1 cellular context compared by ENCODE assay signal in the genomic region with DNA sequence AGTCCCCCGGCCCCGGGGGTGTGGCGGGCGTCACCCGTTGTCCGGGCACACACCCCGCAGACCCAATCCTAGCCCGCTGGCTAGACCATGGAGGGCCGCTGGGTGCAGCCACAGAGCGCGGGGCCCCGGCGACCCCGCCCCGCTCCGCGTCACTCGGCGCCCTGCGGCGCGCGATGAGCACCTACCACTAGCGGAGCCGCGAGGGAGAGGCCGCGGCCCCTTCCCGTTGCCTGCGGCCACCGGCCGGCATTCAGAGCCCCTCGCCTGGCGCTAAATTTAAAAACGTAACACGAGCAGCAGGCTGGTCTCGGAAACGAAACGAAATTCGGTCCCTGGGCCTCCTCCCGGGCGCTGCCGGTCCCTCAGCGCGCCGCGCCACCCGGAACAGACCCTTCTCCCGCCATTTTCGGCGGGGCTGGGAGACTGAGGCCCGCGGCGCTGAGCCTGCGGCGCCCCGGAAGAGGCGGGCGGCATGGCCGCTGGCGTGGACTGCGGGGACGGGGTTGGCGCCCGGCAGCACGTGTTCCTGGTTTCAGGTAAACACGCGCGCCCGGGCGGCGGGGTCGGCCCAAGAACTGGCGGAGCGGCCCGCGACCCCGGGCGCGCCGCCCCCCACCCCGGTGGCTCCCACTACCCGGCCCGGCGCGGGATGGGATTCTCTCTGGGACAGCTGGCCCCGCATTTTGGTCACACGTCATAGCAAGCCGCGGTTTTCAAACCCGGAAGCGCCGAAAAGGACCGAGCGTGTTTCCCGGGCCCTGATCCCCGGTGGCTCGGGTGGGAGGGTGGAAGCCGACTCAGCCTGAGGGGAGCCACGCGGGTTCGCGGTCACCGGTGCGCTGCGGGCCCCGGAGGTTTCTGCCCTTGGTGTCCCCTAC.
TF ChIP-seq lines count a peak whose summit lies in the region.

A gene with protein sequence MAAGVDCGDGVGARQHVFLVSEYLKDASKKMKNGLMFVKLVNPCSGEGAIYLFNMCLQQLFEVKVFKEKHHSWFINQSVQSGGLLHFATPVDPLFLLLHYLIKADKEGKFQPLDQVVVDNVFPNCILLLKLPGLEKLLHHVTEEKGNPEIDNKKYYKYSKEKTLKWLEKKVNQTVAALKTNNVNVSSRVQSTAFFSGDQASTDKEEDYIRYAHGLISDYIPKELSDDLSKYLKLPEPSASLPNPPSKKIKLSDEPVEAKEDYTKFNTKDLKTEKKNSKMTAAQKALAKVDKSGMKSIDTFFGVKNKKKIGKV (plus strand): TSS at position 187 of the 878 bp plus-strand sequence. CDS start 286 bp downstream, at position 473.

TF ChIP-seq in HepG2, 621 proteins besides CTCF, POLR2A, EP300 and RAD21 (continued from another document and continues in another):
- no peak; the same call in 1 of the 2 replicates for TF ChIP-seq NFAT5 (CRISPR knock-in tag; IDR thresholded peaks at IDR 0.05)
- no peak for TF ChIP-seq POLR2AphosphoS2 (IDR thresholded peaks at IDR 0.05; ENCODE audit: low read depth, low read length)
- no peak for TF ChIP-seq BRCA1 (CRISPR knock-in tag; IDR thresholded peaks at IDR 0.05)
- TF ChIP-seq ZBTB37 (CRISPR knock-in tag; IDR thresholded peaks at IDR 0.05), result no peak
- TF ChIP-seq TP53 (CRISPR knock-in tag; conservative IDR thresholded peaks at IDR 0.05), result no peak
- TF ChIP-seq, protein P1, sequence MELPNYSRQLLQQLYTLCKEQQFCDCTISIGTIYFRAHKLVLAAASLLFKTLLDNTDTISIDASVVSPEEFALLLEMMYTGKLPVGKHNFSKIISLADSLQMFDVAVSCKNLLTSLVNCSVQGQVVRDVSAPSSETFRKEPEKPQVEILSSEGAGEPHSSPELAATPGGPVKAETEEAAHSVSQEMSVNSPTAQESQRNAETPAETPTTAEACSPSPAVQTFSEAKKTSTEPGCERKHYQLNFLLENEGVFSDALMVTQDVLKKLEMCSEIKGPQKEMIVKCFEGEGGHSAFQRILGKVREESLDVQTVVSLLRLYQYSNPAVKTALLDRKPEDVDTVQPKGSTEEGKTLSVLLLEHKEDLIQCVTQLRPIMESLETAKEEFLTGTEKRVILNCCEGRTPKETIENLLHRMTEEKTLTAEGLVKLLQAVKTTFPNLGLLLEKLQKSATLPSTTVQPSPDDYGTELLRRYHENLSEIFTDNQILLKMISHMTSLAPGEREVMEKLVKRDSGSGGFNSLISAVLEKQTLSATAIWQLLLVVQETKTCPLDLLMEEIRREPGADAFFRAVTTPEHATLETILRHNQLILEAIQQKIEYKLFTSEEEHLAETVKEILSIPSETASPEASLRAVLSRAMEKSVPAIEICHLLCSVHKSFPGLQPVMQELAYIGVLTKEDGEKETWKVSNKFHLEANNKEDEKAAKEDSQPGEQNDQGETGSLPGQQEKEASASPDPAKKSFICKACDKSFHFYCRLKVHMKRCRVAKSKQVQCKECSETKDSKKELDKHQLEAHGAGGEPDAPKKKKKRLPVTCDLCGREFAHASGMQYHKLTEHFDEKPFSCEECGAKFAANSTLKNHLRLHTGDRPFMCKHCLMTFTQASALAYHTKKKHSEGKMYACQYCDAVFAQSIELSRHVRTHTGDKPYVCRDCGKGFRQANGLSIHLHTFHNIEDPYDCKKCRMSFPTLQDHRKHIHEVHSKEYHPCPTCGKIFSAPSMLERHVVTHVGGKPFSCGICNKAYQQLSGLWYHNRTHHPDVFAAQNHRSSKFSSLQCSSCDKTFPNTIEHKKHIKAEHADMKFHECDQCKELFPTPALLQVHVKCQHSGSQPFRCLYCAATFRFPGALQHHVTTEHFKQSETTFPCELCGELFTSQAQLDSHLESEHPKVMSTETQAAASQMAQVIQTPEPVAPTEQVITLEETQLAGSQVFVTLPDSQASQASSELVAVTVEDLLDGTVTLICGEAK (IDR thresholded peaks at IDR 0.05), result no peak
- TF ChIP-seq, protein P1 (CRISPR knock-in tag; IDR thresholded peaks at IDR 0.05), result peak; percentile 43; the same call in 1 of the 2 replicates
- TF ChIP-seq IKZF5 (CRISPR knock-in tag; IDR thresholded peaks at IDR 0.05), result peak; percentile 50
- TF ChIP-seq ZNF839 (CRISPR knock-in tag; IDR thresholded peaks at IDR 0.05; ENCODE audit: borderline replicate concordance), result no peak
- no peak for TF ChIP-seq SP2 (CRISPR knock-in tag; IDR thresholded peaks at IDR 0.05)
- no peak for TF ChIP-seq ZNF569 (CRISPR knock-in tag; IDR thresholded peaks at IDR 0.05; ENCODE audit: borderline replicate concordance)
- TF ChIP-seq, protein P2, sequence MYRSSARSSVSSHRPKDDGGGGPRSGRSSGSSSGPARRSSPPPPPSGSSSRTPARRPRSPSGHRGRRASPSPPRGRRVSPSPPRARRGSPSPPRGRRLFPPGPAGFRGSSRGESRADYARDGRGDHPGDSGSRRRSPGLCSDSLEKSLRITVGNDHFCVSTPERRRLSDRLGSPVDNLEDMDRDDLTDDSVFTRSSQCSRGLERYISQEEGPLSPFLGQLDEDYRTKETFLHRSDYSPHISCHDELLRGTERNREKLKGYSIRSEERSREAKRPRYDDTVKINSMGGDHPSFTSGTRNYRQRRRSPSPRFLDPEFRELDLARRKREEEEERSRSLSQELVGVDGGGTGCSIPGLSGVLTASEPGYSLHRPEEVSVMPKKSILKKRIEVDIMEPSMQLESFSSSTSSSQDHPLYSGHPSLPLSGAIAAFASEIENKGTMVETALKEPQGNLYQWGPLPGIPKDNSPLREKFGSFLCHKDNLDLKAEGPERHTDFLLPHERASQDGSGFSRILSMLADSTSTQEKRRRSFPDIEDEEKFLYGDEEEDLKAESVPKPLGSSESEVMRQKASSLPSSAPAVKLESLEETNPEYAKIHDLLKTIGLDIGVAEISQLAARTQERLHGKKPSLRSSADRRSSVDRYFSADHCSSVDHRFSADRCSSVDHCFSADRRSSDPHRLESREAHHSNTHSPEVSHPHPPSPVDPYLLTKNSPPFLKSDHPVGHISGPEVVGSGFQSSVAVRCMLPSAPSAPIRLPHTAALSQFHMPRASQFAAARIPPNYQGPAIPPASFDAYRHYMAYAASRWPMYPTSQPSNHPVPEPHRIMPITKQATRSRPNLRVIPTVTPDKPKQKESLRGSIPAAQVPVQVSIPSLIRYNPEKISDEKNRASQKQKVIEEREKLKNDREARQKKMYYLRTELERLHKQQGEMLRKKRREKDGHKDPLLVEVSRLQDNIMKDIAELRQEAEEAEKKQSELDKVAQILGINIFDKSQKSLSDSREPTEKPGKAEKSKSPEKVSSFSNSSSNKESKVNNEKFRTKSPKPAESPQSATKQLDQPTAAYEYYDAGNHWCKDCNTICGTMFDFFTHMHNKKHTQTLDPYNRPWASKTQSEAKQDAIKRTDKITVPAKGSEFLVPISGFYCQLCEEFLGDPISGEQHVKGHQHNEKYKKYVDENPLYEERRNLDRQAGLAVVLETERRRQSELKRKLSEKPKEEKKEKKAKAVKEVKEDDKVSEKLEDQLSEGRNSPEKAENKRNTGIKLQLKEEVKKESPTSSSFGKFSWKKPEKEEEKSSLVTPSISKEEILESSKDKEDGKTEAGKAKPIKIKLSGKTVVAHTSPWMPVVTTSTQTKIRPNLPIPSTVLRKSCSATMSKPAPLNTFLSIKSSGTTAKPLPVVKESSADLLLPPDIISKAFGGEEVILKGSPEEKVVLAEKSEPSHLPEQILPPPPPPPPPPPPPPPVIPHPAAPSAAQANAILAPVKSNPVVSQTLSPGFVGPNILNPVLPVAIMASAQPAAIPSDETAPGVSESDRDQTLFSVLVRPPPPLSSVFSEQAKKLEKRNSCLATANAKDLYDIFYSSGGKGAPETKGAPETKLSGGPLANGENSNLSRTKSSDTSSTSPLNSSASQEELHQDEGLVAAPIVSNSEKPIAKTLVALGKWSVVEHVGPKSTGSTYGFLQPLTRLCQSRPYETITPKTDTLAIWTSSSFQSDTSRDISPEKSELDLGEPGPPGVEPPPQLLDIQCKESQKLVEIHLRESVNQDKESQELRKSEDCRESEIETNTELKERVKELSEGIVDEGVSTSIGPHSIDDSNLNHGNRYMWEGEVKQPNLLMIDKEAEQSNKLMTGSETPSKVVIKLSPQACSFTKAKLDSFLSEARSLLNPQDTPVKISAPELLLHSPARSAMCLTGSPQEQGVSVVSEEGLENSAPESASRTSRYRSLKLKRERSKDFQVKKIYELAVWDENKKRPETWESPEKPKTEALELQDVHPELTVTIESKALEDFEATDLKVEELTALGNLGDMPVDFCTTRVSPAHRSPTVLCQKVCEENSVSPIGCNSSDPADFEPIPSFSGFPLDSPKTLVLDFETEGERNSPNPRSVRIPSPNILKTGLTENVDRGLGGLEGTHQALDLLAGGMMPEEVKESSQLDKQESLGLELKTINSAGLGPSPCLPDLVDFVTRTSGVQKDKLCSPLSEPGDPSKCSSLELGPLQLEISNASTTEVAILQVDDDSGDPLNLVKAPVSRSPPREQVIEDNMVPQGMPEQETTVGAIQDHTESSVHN (CRISPR knock-in tag; IDR thresholded peaks at IDR 0.05), result no peak
- TF ChIP-seq CENPX (CRISPR knock-in tag; IDR thresholded peaks at IDR 0.05), result no peak
- peak; percentile 58; the same call in 1 of the 2 replicates for TF ChIP-seq ZNF501 (CRISPR knock-in tag; IDR thresholded peaks at IDR 0.05)
- TF ChIP-seq, protein P3, sequence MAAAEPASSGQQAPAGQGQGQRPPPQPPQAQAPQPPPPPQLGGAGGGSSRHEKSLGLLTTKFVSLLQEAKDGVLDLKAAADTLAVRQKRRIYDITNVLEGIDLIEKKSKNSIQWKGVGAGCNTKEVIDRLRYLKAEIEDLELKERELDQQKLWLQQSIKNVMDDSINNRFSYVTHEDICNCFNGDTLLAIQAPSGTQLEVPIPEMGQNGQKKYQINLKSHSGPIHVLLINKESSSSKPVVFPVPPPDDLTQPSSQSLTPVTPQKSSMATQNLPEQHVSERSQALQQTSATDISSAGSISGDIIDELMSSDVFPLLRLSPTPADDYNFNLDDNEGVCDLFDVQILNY (CRISPR knock-in tag; conservative IDR thresholded peaks at IDR 0.05), result peak; percentile 89
